In the genomic region with DNA sequence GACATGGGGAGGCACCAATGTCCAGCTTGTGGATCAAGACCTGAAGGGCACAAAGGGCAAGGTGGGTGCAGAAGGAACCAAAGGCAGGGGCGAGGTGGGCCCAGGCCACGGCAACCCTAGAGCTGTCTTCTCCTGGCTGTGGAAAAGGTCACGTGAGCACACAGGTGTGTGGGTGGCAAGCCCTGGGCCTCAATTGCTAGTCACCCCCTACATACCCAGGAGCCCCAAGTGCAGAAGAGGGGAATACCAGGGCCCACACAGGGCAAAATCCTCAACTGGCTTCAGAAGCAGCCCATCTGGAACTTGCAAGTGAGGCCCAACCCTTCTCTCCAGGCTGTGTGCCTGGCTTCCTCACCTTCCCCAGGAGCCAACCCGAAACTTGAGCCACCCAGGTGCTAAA, we compare ENCODE assay signal across 8 cellular contexts. TPM values are rescaled to one million over a fixed set of nuclear protein-coding genes. Genes with fewer than 3 reads are reported as not detected.
DNase-seq lines count a peak whose midpoint lies in the region; ATAC-seq and TF ChIP-seq lines count a peak whose summit lies in the region.

No MANE protein-coding gene starts in this region.

- intact Hi-C loops in lower lobe of right lung (cut with DNase I), result no loop called here

- DNase-seq in NT2/D1 (ENCODE audit: low read depth, low spot score) (no peak), lower lobe of right lung (no peak), cerebellum (ENCODE audit: low spot score) (no peak), dedifferentiated amniotic fluid mesenchymal stem cell (ENCODE audit: extremely low spot score) (no peak), amniotic stem cell (lab: John Stamatoyannopoulos, UW) (no peak)
- peak; percentile 18 for DNase-seq in stimulated activated CD8-positive, alpha-beta memory T cell treated with anti-CD3 and anti-CD28 coated beads, Interleukin-7, amount 100 ng/mL, for 24 hours (ENCODE audit: low read depth)

- no peaks in the 10 kb centered on the region for H3K27me3 ChIP-seq in NT2/D1 (ENCODE audit: insufficient read depth, insufficient read length)
- H3K27me3 ChIP-seq in lower lobe of right lung (ENCODE audit: low read depth), result no peaks in the 10 kb centered on the region

- peaks cover 94% of the 10 kb centered on the region for H3K36me3 Mint-ChIP-seq in activated T-helper 17 cell treated with anti-CD3 and anti-CD28 coated beads, Interleukin-2, amount 50 U/mL, for 72 hours (ENCODE audit: low read depth)

- H3K27me3 Mint-ChIP-seq in activated T-helper 17 cell treated with anti-CD3 and anti-CD28 coated beads, Interleukin-2, amount 50 U/mL, for 72 hours, result no peaks in the 10 kb centered on the region

- H3K4me1 ChIP-seq in NT2/D1 (ENCODE audit: insufficient read depth, insufficient read length) (peaks cover 21% of the 10 kb centered on the region), lower lobe of right lung (peaks cover 71% of the 10 kb centered on the region)

- H3K27ac ChIP-seq in lower lobe of right lung, result peak overlapping the region; percentile 86

- peak overlapping the region; percentile 82 for H3K4me3 Mint-ChIP-seq in activated T-helper 17 cell treated with anti-CD3 and anti-CD28 coated beads, Interleukin-2, amount 50 U/mL, for 72 hours

- H3K4me3 ChIP-seq in NT2/D1 (ENCODE audit: insufficient read length, low read depth) (no peak overlapping the region), lower lobe of right lung (peak overlapping the region; percentile 37)

- peak; percentile 24 for ATAC-seq in activated T-helper 17 cell treated with anti-CD3 and anti-CD28 coated beads, Interleukin-2, amount 50 U/mL, for 72 hours (replicated peaks)
- ATAC-seq in lower lobe of right lung (no peak), HG03520 (IDR thresholded peaks at IDR 0.05; ENCODE audit: unreplicated experiment) (no peak)

- peaks cover 72% of the 10 kb centered on the region for H3K4me1 Mint-ChIP-seq in activated T-helper 17 cell treated with anti-CD3 and anti-CD28 coated beads, Interleukin-2, amount 50 U/mL, for 72 hours

- H3K36me3 ChIP-seq in NT2/D1 (ENCODE audit: insufficient read depth, insufficient read length, low read length), result peaks cover 42% of the 10 kb centered on the region
- peaks cover 30% of the 10 kb centered on the region for H3K36me3 ChIP-seq in lower lobe of right lung

- no peaks in the 10 kb centered on the region for H3K9me3 Mint-ChIP-seq in activated T-helper 17 cell treated with anti-CD3 and anti-CD28 coated beads, Interleukin-2, amount 50 U/mL, for 72 hours

- TF ChIP-seq CTCF in lower lobe of right lung (IDR thresholded peaks at IDR 0.05), result no peak

- H3K9ac ChIP-seq in NT2/D1 (ENCODE audit: insufficient read length, low read depth), result peak overlapping the region; percentile 66

- H3K27ac Mint-ChIP-seq in activated T-helper 17 cell treated with anti-CD3 and anti-CD28 coated beads, Interleukin-2, amount 50 U/mL, for 72 hours, result peak overlapping the region; percentile 98

- H3K9me3 ChIP-seq in NT2/D1 (ENCODE audit: insufficient read depth, low read length) (no peaks in the 10 kb centered on the region), lower lobe of right lung (no peaks in the 10 kb centered on the region)

RNA-seq across cellular contexts. Expression of gene ZBTB17, which starts 25.6 kb away (rescaled TPM):
- total RNA-seq in activated T-helper 17 cell treated with anti-CD3 and anti-CD28 coated beads, Interleukin-2, amount 50 U/mL, for 72 hours, result 100 to 1,000 TPM in 1 of 2 donors, 10 to 100 TPM in 1; 62.0 to 135 TPM
- total RNA-seq in lower lobe of right lung (37.7 TPM), cerebellum (30.9 TPM)

RNA-seq across cellular contexts. Expression of gene SRARP, which starts 53.7 kb away (rescaled TPM):
- total RNA-seq in activated T-helper 17 cell treated with anti-CD3 and anti-CD28 coated beads, Interleukin-2, amount 50 U/mL, for 72 hours, result not detected
- 0.21 TPM for total RNA-seq in lower lobe of right lung
- total RNA-seq in cerebellum, result 0.82 TPM
